9 cellular contexts compared by ENCODE assay signal in genomic region chr2:85409719-85410583, GRCh38. TPM values are rescaled to one million over a fixed set of nuclear protein-coding genes. Genes with fewer than 3 reads are reported as not detected.
DNase-seq lines count a peak whose midpoint lies in the region; ATAC-seq, FAIRE-seq and TF ChIP-seq lines count a peak whose summit lies in the region.
"Had no signal": no experiment of that assay in that cellular context is flagged by ENCODE, and none has a peak within 500 bp of the region (broad histone marks: within the 10 kb centered on the region; RNA-seq: fewer than 3 reads in every experiment).

Gene CAPG (minus strand): TSS chr2:85410366. CDS start chr2:85402145, 8,221 bp downstream.

- no peaks in the 10 kb centered on the region for H3K36me3 ChIP-seq in OCI-LY3 (replicated peaks; ENCODE audit: low read depth, low read length)
- H3K36me3 ChIP-seq in left lung, result no peaks in the 10 kb centered on the region

- intact Hi-C loops in left lung (cut with DNase I), result loop anchor here in 1 of 2 donors (10.0 kb wide), 1 partner anchor 145 kb away; no protein-coding TSS in a partner anchor

- H3K27me3 ChIP-seq in OCI-LY3 (ENCODE audit: low read depth, low read length) (no peaks in the 10 kb centered on the region), left lung (no peaks in the 10 kb centered on the region)

- H3K27ac ChIP-seq in OCI-LY3 (ENCODE audit: low read length), result peak within 1 kb of the TSS; percentile 44
- H3K27ac ChIP-seq in adipose tissue (ENCODE audit: low read depth, low read length), result no peak within 1 kb of the TSS
- H3K27ac ChIP-seq in left lung, result peak within 1 kb of the TSS; percentile 60 to 93

- peaks cover 79% of the 10 kb centered on the region for H3K4me1 Mint-ChIP-seq in stimulated activated naive CD8-positive, alpha-beta T cell treated with anti-CD3 and anti-CD28 coated beads, Interleukin-15, amount 100 ng/mL, for 72 hours

- no peaks in the 10 kb centered on the region for H4K20me1 ChIP-seq in OCI-LY3 (ENCODE audit: insufficient read depth, low read length)

- H3K4me3 ChIP-seq in OCI-LY3 (ENCODE audit: low read length), result peak within 1 kb of the TSS; percentile 85
- peak within 1 kb of the TSS; percentile 10 to 58 for H3K4me3 ChIP-seq in left lung

- peak within 1 kb of the TSS in 1 of 2 donors; percentile 85 for H3K27ac Mint-ChIP-seq in stimulated activated naive CD8-positive, alpha-beta T cell treated with anti-CD3 and anti-CD28 coated beads, Interleukin-15, amount 100 ng/mL, for 72 hours

- peak; percentile 78 for FAIRE-seq in GM18507 (lab: Jason Lieb, UNC)
- FAIRE-seq: TTC549 had no signal

- peak within 1 kb of the TSS; percentile 98 for H3K4me2 ChIP-seq in OCI-LY3 (ENCODE audit: low read length)

- 28 to 67% (median 41%) methylated on average over 12 of the region's 12 CpGs for WGBS in adipose tissue, 3 donors

- peak within 1 kb of the TSS; percentile 72 for H3K9ac ChIP-seq in OCI-LY3 (ENCODE audit: low read length)

- H3K4me1 ChIP-seq in OCI-LY3 (ENCODE audit: low read length) (peaks cover 25% of the 10 kb centered on the region), left lung (peaks cover 8 to 85% of the 10 kb centered on the region in 2 donors)

- H3K9me3 Mint-ChIP-seq in stimulated activated naive CD8-positive, alpha-beta T cell treated with anti-CD3 and anti-CD28 coated beads, Interleukin-15, amount 100 ng/mL, for 72 hours, result no peaks in the 10 kb centered on the region

- H3K9me3 ChIP-seq in OCI-LY3 (ENCODE audit: insufficient read depth, low read length) (no peaks in the 10 kb centered on the region), left lung (no peaks in the 10 kb centered on the region)

- ATAC-seq in HG02798 (IDR thresholded peaks at IDR 0.05; ENCODE audit: poor library complexity, unreplicated experiment) (peak; percentile 70), left lung (peak; percentile 68)
- ATAC-seq in stimulated activated naive CD8-positive, alpha-beta T cell treated with anti-CD3 and anti-CD28 coated beads, Interleukin-15, amount 100 ng/mL, for 72 hours, result peak; percentile 31

- TF ChIP-seq CTCF in OCI-LY3 (IDR thresholded peaks at IDR 0.05; ENCODE audit: low read depth, low read length) (no peak), left lung (IDR thresholded peaks at IDR 0.05) (no peak)

- no peaks in the 10 kb centered on the region for H3K79me2 ChIP-seq in OCI-LY3 (ENCODE audit: low read length)

- DNase-seq in GM18507 (ENCODE audit: extremely low spot score, insufficient read length, low read depth) (peak; percentile 62), left lung (peak; percentile 91 to 96), NCI-H510A (lab: John Stamatoyannopoulos, UW) (no peak), DMS53 (lab: John Stamatoyannopoulos, UW) (no peak)
- peak in 1 of 2 donors; percentile 40 for DNase-seq in stimulated activated naive CD8-positive, alpha-beta T cell treated with anti-CD3 and anti-CD28 coated beads, Interleukin-15, amount 100 ng/mL, for 72 hours

- peak within 1 kb of the TSS; percentile 22; the same call in 1 of the 2 replicates for H2AFZ ChIP-seq in OCI-LY3 (ENCODE audit: low read depth, low read length)

- peak within 1 kb of the TSS; percentile 69 to 71 for H3K4me3 Mint-ChIP-seq in stimulated activated naive CD8-positive, alpha-beta T cell treated with anti-CD3 and anti-CD28 coated beads, Interleukin-15, amount 100 ng/mL, for 72 hours

- no peaks in the 10 kb centered on the region for H3K27me3 Mint-ChIP-seq in stimulated activated naive CD8-positive, alpha-beta T cell treated with anti-CD3 and anti-CD28 coated beads, Interleukin-15, amount 100 ng/mL, for 72 hours

RNA-seq across cellular contexts. Expression of gene CAPG, which starts in this region (rescaled TPM):
- 100 to 1,000 TPM in 1 of 3 donors, 10 to 100 TPM in 2; 22.2 to 129 (median 76.7) TPM for polyA plus RNA-seq in adipose tissue
- total RNA-seq in left lung, result 100 to 1,000 TPM; 340 to 418 TPM

Comparison
In these comparisons a context has a peak if more than half of its experiments do, and no peak if none do; other contexts are left out.
1. DNase-seq: peak in GM18507 (single experiment) and left lung (2 of 2); none in NCI-H510A (single experiment) and DMS53 (single experiment).
2. Peak in every context shown above with its lines, with median percentiles within 50 percentile points of each other: ATAC-seq.